1 cellular context compared by ENCODE assay signal in genomic region chr1:234564035-234565029, GRCh38.
TF ChIP-seq lines count a peak whose summit lies in the region.

No MANE protein-coding gene starts in this region.

TF ChIP-seq in K562, 482 proteins besides CTCF, POLR2A, EP300 and RAD21 (continued from another document and continues in another):
- TF ChIP-seq SPI1 (IDR thresholded peaks at IDR 0.05; ENCODE audit: borderline replicate concordance, low read depth, low read length) (no peak), JUN (IDR thresholded peaks at IDR 0.05; ENCODE audit: borderline replicate concordance, low read depth, low read length) (0 out of 2 replicates have a peak, but pooled peaks have one; percentile 27), JUN (CRISPR knock-in tag; IDR thresholded peaks at IDR 0.05; ENCODE audit: borderline replicate concordance) (no peak), MGA (IDR thresholded peaks at IDR 0.05) (no peak), KDM4B (IDR thresholded peaks at IDR 0.05; ENCODE audit: borderline replicate concordance in 2 of 2, low read depth in 1 of 2) (no peak), NFIX (CRISPR knock-in tag; IDR thresholded peaks at IDR 0.05; ENCODE audit: low read depth) (no peak), ATF7 (IDR thresholded peaks at IDR 0.05) (no peak), NFE2 (IDR thresholded peaks at IDR 0.05; ENCODE audit: low read depth) (peak; percentile 33; the same call in 1 of the 2 replicates), ZNF311 (CRISPR knock-in tag; IDR thresholded peaks at IDR 0.05) (no peak), FOSL1 (tag; conservative IDR thresholded peaks at IDR 0.05) (peak; percentile 42; the same call in 1 of the 2 replicates), SMARCA4 (IDR thresholded peaks at IDR 0.05) (peak; percentile 51; the same call in 1 of the 2 replicates), ZFP30 (CRISPR knock-in tag; IDR thresholded peaks at IDR 0.05; ENCODE audit: borderline replicate concordance) (no peak), ZEB2 (IDR thresholded peaks at IDR 0.05) (peak; percentile 77), YBX1 (IDR thresholded peaks at IDR 0.05) (no peak), ZNF785 (CRISPR knock-in tag; IDR thresholded peaks at IDR 0.05) (no peak), ZNF589 (CRISPR knock-in tag; IDR thresholded peaks at IDR 0.05; ENCODE audit: low read depth) (no peak), BMI1 (IDR thresholded peaks at IDR 0.05; ENCODE audit: low read length) (no peak), ZKSCAN1 (IDR thresholded peaks at IDR 0.05; ENCODE audit: low read depth, low read length) (no peak), FOXJ2 (tag; IDR thresholded peaks at IDR 0.05) (no peak), ZNF316 (IDR thresholded peaks at IDR 0.05) (no peak), CTBP1 (IDR thresholded peaks at IDR 0.05; ENCODE audit: borderline replicate concordance) (0 out of 2 replicates have a peak, but pooled peaks have one; percentile 41), MAFF (IDR thresholded peaks at IDR 0.05; ENCODE audit: low read length) (no peak), EHMT2 (IDR thresholded peaks at IDR 0.05) (no peak), ZFX (CRISPR knock-in tag; IDR thresholded peaks at IDR 0.05) (no peak), HLTF (IDR thresholded peaks at IDR 0.05) (no peak), SIX5 (IDR thresholded peaks at IDR 0.05; ENCODE audit: borderline replicate concordance in 1 of 2, insufficient read depth in 1 of 2, low read depth in 1 of 2, low read length in 2 of 2) (no peak), SIN3B (IDR thresholded peaks at IDR 0.05; ENCODE audit: low read depth) (no peak), TARDBP (IDR thresholded peaks at IDR 0.05) (no peak), JUND (IDR thresholded peaks at IDR 0.05; ENCODE audit: borderline replicate concordance, low read depth, low read length) (peak; percentile 73; the same call in 1 of the 2 replicates), JUND (tag; IDR thresholded peaks at IDR 0.05; ENCODE audit: borderline replicate concordance, low read depth, low read length) (peak; percentile 67; the same call in 1 of the 3 replicates), DIDO1 (tag; IDR thresholded peaks at IDR 0.05; ENCODE audit: low read depth) (no peak), DPF2 (IDR thresholded peaks at IDR 0.05) (0 out of 2 replicates have a peak, but pooled peaks have one; percentile 16), CREB3L1 (IDR thresholded peaks at IDR 0.05; ENCODE audit: borderline replicate concordance, low read depth) (no peak), ZNF436 (CRISPR knock-in tag; IDR thresholded peaks at IDR 0.05) (no peak)
- TF ChIP-seq, protein P1, sequence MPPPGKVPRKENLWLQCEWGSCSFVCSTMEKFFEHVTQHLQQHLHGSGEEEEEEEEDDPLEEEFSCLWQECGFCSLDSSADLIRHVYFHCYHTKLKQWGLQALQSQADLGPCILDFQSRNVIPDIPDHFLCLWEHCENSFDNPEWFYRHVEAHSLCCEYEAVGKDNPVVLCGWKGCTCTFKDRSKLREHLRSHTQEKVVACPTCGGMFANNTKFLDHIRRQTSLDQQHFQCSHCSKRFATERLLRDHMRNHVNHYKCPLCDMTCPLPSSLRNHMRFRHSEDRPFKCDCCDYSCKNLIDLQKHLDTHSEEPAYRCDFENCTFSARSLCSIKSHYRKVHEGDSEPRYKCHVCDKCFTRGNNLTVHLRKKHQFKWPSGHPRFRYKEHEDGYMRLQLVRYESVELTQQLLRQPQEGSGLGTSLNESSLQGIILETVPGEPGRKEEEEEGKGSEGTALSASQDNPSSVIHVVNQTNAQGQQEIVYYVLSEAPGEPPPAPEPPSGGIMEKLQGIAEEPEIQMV (tag; conservative IDR thresholded peaks at IDR 0.05; ENCODE audit: low read depth): no peak
- TF ChIP-seq, protein P2, sequence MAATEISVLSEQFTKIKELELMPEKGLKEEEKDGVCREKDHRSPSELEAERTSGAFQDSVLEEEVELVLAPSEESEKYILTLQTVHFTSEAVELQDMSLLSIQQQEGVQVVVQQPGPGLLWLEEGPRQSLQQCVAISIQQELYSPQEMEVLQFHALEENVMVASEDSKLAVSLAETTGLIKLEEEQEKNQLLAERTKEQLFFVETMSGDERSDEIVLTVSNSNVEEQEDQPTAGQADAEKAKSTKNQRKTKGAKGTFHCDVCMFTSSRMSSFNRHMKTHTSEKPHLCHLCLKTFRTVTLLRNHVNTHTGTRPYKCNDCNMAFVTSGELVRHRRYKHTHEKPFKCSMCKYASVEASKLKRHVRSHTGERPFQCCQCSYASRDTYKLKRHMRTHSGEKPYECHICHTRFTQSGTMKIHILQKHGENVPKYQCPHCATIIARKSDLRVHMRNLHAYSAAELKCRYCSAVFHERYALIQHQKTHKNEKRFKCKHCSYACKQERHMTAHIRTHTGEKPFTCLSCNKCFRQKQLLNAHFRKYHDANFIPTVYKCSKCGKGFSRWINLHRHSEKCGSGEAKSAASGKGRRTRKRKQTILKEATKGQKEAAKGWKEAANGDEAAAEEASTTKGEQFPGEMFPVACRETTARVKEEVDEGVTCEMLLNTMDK (IDR thresholded peaks at IDR 0.05; ENCODE audit: borderline replicate concordance, insufficient read depth, low read depth, low read length, poor library complexity, severe bottlenecking): no peak
- TF ChIP-seq, protein P3, sequence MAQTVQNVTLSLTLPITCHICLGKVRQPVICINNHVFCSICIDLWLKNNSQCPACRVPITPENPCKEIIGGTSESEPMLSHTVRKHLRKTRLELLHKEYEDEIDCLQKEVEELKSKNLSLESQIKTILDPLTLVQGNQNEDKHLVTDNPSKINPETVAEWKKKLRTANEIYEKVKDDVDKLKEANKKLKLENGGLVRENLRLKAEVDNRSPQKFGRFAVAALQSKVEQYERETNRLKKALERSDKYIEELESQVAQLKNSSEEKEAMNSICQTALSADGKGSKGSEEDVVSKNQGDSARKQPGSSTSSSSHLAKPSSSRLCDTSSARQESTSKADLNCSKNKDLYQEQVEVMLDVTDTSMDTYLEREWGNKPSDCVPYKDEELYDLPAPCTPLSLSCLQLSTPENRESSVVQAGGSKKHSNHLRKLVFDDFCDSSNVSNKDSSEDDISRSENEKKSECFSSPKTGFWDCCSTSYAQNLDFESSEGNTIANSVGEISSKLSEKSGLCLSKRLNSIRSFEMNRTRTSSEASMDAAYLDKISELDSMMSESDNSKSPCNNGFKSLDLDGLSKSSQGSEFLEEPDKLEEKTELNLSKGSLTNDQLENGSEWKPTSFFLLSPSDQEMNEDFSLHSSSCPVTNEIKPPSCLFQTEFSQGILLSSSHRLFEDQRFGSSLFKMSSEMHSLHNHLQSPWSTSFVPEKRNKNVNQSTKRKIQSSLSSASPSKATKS (CRISPR knock-in tag; IDR thresholded peaks at IDR 0.05): no peak
